Comparison of ENCODE assay signal across 11 cellular contexts in the genomic region with DNA sequence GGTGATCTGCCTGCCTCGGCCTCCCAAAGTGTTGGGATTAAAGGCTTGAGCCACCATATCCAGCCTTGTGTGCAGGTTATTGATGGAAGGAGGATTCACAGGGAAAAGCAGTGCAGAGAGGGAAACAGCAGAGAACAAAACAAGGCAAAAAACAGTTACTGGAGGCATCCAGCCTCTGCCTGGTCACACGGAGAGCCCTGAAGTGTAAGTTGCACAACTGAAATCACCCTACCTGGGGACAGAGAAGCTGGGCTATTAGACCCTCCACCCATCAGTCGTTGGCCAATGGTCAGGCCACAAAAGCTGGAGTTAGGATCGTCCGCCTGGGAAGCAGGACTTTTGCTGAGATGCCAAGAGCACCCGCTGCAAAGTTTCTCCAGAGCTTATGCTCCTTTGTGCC. TPM values are rescaled to one million over a fixed set of nuclear protein-coding genes. Genes with fewer than 3 reads are reported as not detected.
DNase-seq lines count a peak whose midpoint lies in the region; ATAC-seq and TF ChIP-seq lines count a peak whose summit lies in the region.
"Had no signal": no experiment of that assay in that cellular context is flagged by ENCODE, and none has a peak within 500 bp of the region (broad histone marks: within the 10 kb centered on the region; RNA-seq: fewer than 3 reads in every experiment).

No MANE protein-coding gene starts in this region.

- H3K27me3 ChIP-seq in BJ (ENCODE audit: control insufficient read depth, insufficient read depth, low read length) (no peaks in the 10 kb centered on the region), right cardiac atrium (ENCODE audit: control insufficient read depth, insufficient read depth) (no peaks in the 10 kb centered on the region)

- no peaks in the 10 kb centered on the region for H3K36me3 Mint-ChIP-seq in WTC11
- no peaks in the 10 kb centered on the region for H3K36me3 Mint-ChIP-seq in progenitor cell of endocrine pancreas (ENCODE audit: insufficient read depth)
- no peaks in the 10 kb centered on the region for H3K36me3 Mint-ChIP-seq in T-helper 2 cell treated with Interferon-gamma antibody and Interleukin-4, amounts not matched to agents 5 μg/mL and 100 μg/mL, for 36 hours (ENCODE audit: low read depth)
- H3K36me3 Mint-ChIP-seq: natural killer cell treated with Interleukin-12 subunit alpha and Interleukin-12 subunit beta and Interleukin-15 and Interleukin-18, amount 100 ng/mL, for 72 hours had no signal

- peak overlapping the region; percentile 65 for H3K4me3 Mint-ChIP-seq in WTC11
- no peak overlapping the region for H3K4me3 Mint-ChIP-seq in progenitor cell of endocrine pancreas (ENCODE audit: low read depth)
- H3K4me3 Mint-ChIP-seq in T-helper 2 cell treated with Interferon-gamma antibody and Interleukin-4, amounts not matched to agents 5 μg/mL and 100 μg/mL, for 36 hours = no peak overlapping the region
- H3K4me3 Mint-ChIP-seq: dendritic cell treated with granulocyte-macrophage colony-stimulating factor and Interleukin-4, amounts not matched to agents 40 ng/mL and 50 ng/mL, for 4 days; natural killer cell treated with Interleukin-12 subunit alpha and Interleukin-12 subunit beta and Interleukin-15 and Interleukin-18, amount 100 ng/mL, for 72 hours; stimulated activated naive CD8-positive, alpha-beta T cell treated with anti-CD3 and anti-CD28 coated beads, Interleukin-15, Interleukin-2, amounts not matched to agents 100 ng/mL and 50 ng/mL, for 24 hours had no signal

- H3K4me1 Mint-ChIP-seq in WTC11 (peaks cover 20% of the 10 kb centered on the region), progenitor cell of endocrine pancreas (ENCODE audit: low read depth) (peaks cover 5% of the 10 kb centered on the region)
- H3K4me1 Mint-ChIP-seq in T-helper 2 cell treated with Interferon-gamma antibody and Interleukin-4, amounts not matched to agents 5 μg/mL and 100 μg/mL, for 36 hours (ENCODE audit: low read depth) = no peaks in the 10 kb centered on the region

- H3K9me3 ChIP-seq in right cardiac atrium (ENCODE audit: control insufficient read depth, low read length) = no peaks in the 10 kb centered on the region

- TF ChIP-seq CTCF in BJ (IDR thresholded peaks at IDR 0.05; ENCODE audit: insufficient read depth, low read depth, low read length) (no peak), WTC11 (IDR thresholded peaks at IDR 0.05) (no peak), progenitor cell of endocrine pancreas (IDR thresholded peaks at IDR 0.05; ENCODE audit: unreplicated experiment) (no peak)

- intact Hi-C loops in right cardiac atrium (cut with DNase I) = no loop called here

- H3K27me3 Mint-ChIP-seq in WTC11 (ENCODE audit: low read depth) = no peaks in the 10 kb centered on the region
- no peaks in the 10 kb centered on the region for H3K27me3 Mint-ChIP-seq in progenitor cell of endocrine pancreas
- no peaks in the 10 kb centered on the region for H3K27me3 Mint-ChIP-seq in T-helper 2 cell treated with Interferon-gamma antibody and Interleukin-4, amounts not matched to agents 5 μg/mL and 100 μg/mL, for 36 hours (ENCODE audit: low read depth)

- DNase-seq in BJ (ENCODE audit: low read depth) = no peak
- no peak for DNase-seq in WTC11 (ENCODE audit: low spot score)
- DNase-seq in right cardiac atrium = no peak
- DNase-seq in progenitor cell of endocrine pancreas (ENCODE audit: low spot score, unreplicated experiment) = no peak
- DNase-seq in T-helper 2 cell treated with Interferon-gamma antibody and Interleukin-4, amounts not matched to agents 5 μg/mL and 100 μg/mL, for 36 hours (ENCODE audit: low spot score) = no peak

- ATAC-seq in WTC11 (no peak), right cardiac atrium (no peak), HG03457 (IDR thresholded peaks at IDR 0.05; ENCODE audit: unreplicated experiment) (no peak), HG02759 (IDR thresholded peaks at IDR 0.05; ENCODE audit: unreplicated experiment) (no peak), GM18909 (IDR thresholded peaks at IDR 0.05; ENCODE audit: poor library complexity, unreplicated experiment) (no peak)
- ATAC-seq: natural killer cell treated with Interleukin-12 subunit alpha and Interleukin-12 subunit beta and Interleukin-15 and Interleukin-18, amount 100 ng/mL, for 72 hours had no signal

- POLR2A ChIA-PET in BJ (lab: Charles Lee) = interaction anchor here (0.6 to 1.2 kb wide), 2 partner anchors 130 to 134 kb away, joined by 3 to 6 read pairs; partner anchors contain the start of gene GAN
- POLR2A ChIA-PET in WTC11 (lab: Charles Lee) = interaction anchor here (0.8 kb wide), 1 partner anchor 39 kb away, joined by 5 read pairs; no protein-coding TSS in a partner anchor

- no peaks in the 10 kb centered on the region for H3K36me3 ChIP-seq in BJ (ENCODE audit: control insufficient read depth, insufficient read depth, low read length)

- WGBS in right cardiac atrium = 50% methylated on average over 6 of the region's 6 CpGs

- H3K27ac Mint-ChIP-seq in WTC11 (peak overlapping the region; percentile 96), progenitor cell of endocrine pancreas (peak overlapping the region; percentile 93)
- no peak overlapping the region for H3K27ac Mint-ChIP-seq in T-helper 2 cell treated with Interferon-gamma antibody and Interleukin-4, amounts not matched to agents 5 μg/mL and 100 μg/mL, for 36 hours
- H3K27ac Mint-ChIP-seq: dendritic cell treated with granulocyte-macrophage colony-stimulating factor and Interleukin-4, amounts not matched to agents 40 ng/mL and 50 ng/mL, for 4 days; natural killer cell treated with Interleukin-12 subunit alpha and Interleukin-12 subunit beta and Interleukin-15 and Interleukin-18, amount 100 ng/mL, for 72 hours; stimulated activated naive CD8-positive, alpha-beta T cell treated with anti-CD3 and anti-CD28 coated beads, Interleukin-15, Interleukin-2, amounts not matched to agents 100 ng/mL and 50 ng/mL, for 24 hours had no signal

- peaks cover 5% of the 10 kb centered on the region for H3K4me1 ChIP-seq in right cardiac atrium (ENCODE audit: control insufficient read depth, insufficient read depth, low read length)

- CTCF ChIA-PET in BJ (lab: Yijun Ruan, JAX) (interaction anchor here (0.8 to 1.2 kb wide), 3 partner anchors 9 to 24 kb away, joined by 3 to 8 read pairs (median 3); no protein-coding TSS in a partner anchor), WTC11 (lab: Charles Lee) (interaction anchor here (1.1 to 1.5 kb wide), 4 partner anchors 18 to 256 kb away, joined by 3 to 17 read pairs (median 6); no protein-coding TSS in a partner anchor)

- H3K4me3 ChIP-seq in BJ (ENCODE audit: low read depth, low read length) (peak overlapping the region; percentile 26), right cardiac atrium (ENCODE audit: low read length) (peak overlapping the region; percentile 26)

- peak overlapping the region; percentile 98 for H3K27ac ChIP-seq in right cardiac atrium (ENCODE audit: low read length)

- no peaks in the 10 kb centered on the region for H3K9me3 Mint-ChIP-seq in WTC11
- no peaks in the 10 kb centered on the region for H3K9me3 Mint-ChIP-seq in progenitor cell of endocrine pancreas (ENCODE audit: low read depth)
- H3K9me3 Mint-ChIP-seq in T-helper 2 cell treated with Interferon-gamma antibody and Interleukin-4, amounts not matched to agents 5 μg/mL and 100 μg/mL, for 36 hours = no peaks in the 10 kb centered on the region
- H3K9me3 Mint-ChIP-seq: dendritic cell treated with granulocyte-macrophage colony-stimulating factor and Interleukin-4, amounts not matched to agents 40 ng/mL and 50 ng/mL, for 4 days; natural killer cell treated with Interleukin-12 subunit alpha and Interleukin-12 subunit beta and Interleukin-15 and Interleukin-18, amount 100 ng/mL, for 72 hours; stimulated activated naive CD8-positive, alpha-beta T cell treated with anti-CD3 and anti-CD28 coated beads, Interleukin-15, Interleukin-2, amounts not matched to agents 100 ng/mL and 50 ng/mL, for 24 hours had no signal

TF ChIP-seq in WTC11, 78 proteins besides CTCF, POLR2A, EP300 and RAD21 (continues in another document):
- TF ChIP-seq, protein P1, sequence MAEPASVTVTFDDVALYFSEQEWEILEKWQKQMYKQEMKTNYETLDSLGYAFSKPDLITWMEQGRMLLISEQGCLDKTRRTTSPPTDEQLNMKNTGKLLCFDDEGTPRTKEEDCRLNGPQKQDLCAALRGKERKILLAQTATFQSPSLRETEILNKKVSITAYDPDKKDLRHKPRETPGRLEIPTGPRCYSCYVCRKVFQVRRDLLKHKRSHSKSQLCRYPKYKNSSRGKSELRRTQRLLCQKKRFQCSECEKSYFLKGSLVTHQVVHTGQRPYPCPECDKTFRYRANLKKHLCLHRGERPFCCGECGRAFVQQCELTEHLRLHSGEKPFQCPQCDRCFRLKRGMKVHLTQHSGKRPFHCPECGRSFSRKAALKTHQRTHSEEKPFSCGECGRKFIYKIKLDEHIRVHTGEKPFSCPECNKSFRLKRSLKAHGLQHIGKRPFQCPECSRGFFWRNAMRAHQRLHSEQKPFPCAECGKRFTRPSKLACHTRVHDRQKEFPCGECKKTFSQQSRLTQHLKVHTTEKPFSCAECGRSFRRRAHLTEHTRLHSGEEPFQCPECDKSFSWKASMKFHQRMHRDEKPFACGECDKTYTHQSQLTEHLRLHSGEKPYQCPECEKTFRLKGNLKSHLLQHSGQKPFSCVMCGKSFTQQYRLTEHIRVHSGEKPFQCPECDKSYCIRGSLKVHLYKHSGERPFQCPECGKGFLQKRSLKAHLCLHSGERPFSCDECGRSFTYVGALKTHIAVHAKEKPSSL (CRISPR knock-in tag; conservative IDR thresholded peaks at IDR 0.05) = no peak
- no peak for TF ChIP-seq MAX (CRISPR knock-in tag; IDR thresholded peaks at IDR 0.05)

RNA-seq across cellular contexts. Expression of gene BCO1, which starts 57.9 kb away (rescaled TPM):
- polyA plus RNA-seq in BJ (2011; rRNA removed) (not detected in 2 replicates), right cardiac atrium (not detected)
- not detected in 2 replicates for polyA minus RNA-seq in BJ (2011; rRNA and poly(A)+ RNA removed)
- total RNA-seq in WTC11 (2021) (0.15 to 0.23 TPM (median 0.23 TPM) in 3 replicates), right cardiac atrium (not detected), progenitor cell of endocrine pancreas (2.2 and 3.3 TPM in 2 replicates)
- total RNA-seq: natural killer cell treated with Interleukin-12 subunit alpha and Interleukin-12 subunit beta and Interleukin-15 and Interleukin-18, amount 100 ng/mL, for 72 hours had no signal
